Comparison of ENCODE assay signal across 22 cellular contexts in genomic region chr5:167821669-167822068, GRCh38.
"Had no signal": no experiment of that assay in that cellular context is flagged by ENCODE, and none has a peak within 500 bp of the region (broad histone marks: within the 10 kb centered on the region; RNA-seq: fewer than 3 reads in every experiment).

No MANE protein-coding gene starts in this region.

- H3K4me1 ChIP-seq: ascending aorta, breast epithelium, left ventricle myocardium inferior, spleen, upper lobe of left lung had no signal

- H3K27ac ChIP-seq: ascending aorta, hepatocyte, left ventricle myocardium inferior, spleen, upper lobe of left lung had no signal

- H3K4me2 ChIP-seq: hepatocyte had no signal

- H3K4me1 Mint-ChIP-seq: activated T-helper 17 cell treated with anti-CD3 and anti-CD28 coated beads, Interleukin-2, amount 50 U/mL, for 72 hours; immature natural killer cell had no signal

- H3K9me3 ChIP-seq: ascending aorta, breast epithelium, left ventricle myocardium inferior, spleen, upper lobe of left lung had no signal

- H3K4me3 Mint-ChIP-seq: activated T-cell treated with anti-CD3 and anti-CD28 coated beads, Interleukin-2, amount 50 U/mL, for 24 hours; activated T-helper 17 cell treated with anti-CD3 and anti-CD28 coated beads, Interleukin-2, amount 50 U/mL, for 72 hours; immature natural killer cell; natural killer cell treated with Interleukin-12 subunit alpha and Interleukin-12 subunit beta and Interleukin-15 and Interleukin-18, amount 100 ng/mL, for 72 hours had no signal

- H3K27ac Mint-ChIP-seq: activated naive CD4-positive, alpha-beta T cell treated with anti-CD3 and anti-CD28 coated beads, Interleukin-2, amount 50 U/mL, for 72 hours; activated T-cell treated with anti-CD3 and anti-CD28 coated beads, Interleukin-2, amount 50 U/mL, for 24 hours; activated T-helper 17 cell treated with anti-CD3 and anti-CD28 coated beads, Interleukin-2, amount 50 U/mL, for 72 hours; immature natural killer cell; natural killer cell treated with Interleukin-12 subunit alpha and Interleukin-12 subunit beta and Interleukin-15 and Interleukin-18, amount 100 ng/mL, for 72 hours had no signal

- H3K79me2 ChIP-seq: hepatocyte had no signal

- H3K27me3 ChIP-seq: ascending aorta, breast epithelium, hepatocyte, spleen, upper lobe of left lung had no signal

- ATAC-seq: activated naive CD4-positive, alpha-beta T cell treated with anti-CD3 and anti-CD28 coated beads, Interleukin-2, amount 50 U/mL, for 72 hours; activated T-helper 17 cell treated with anti-CD3 and anti-CD28 coated beads, Interleukin-2, amount 50 U/mL, for 72 hours; natural killer cell treated with Interleukin-12 subunit alpha and Interleukin-12 subunit beta and Interleukin-15 and Interleukin-18, amount 100 ng/mL, for 72 hours had no signal

- H3K36me3 ChIP-seq: ascending aorta, breast epithelium, left ventricle myocardium inferior, spleen, upper lobe of left lung had no signal

- DNase-seq: activated CD4-positive, alpha-beta T cell treated with anti-CD3 and anti-CD28 coated beads for 1 hour; activated T-cell treated with anti-CD3 and anti-CD28 coated beads, Interleukin-2, amount 50 U/mL, for 24 hours; cortex of kidney; erythroblast; foreskin melanocyte; glutamatergic neuron; immature natural killer cell; kidney glomerular epithelial cell; left ventricle myocardium inferior; nucleus accumbens; posterior cingulate gyrus; spleen; stimulated activated CD4-positive, alpha-beta T cell treated with anti-CD3 and anti-CD28 coated beads, Interleukin-4, amount 100 ng/mL, for 1 hour; stimulated activated naive CD4-positive, alpha-beta T cell; T-helper 9 cell; upper lobe of left lung had no signal

- H2AFZ ChIP-seq: hepatocyte had no signal

- H3K4me3 ChIP-seq: ascending aorta, hepatocyte, left ventricle myocardium inferior, spleen, upper lobe of left lung had no signal

- H3K27me3 Mint-ChIP-seq: natural killer cell treated with Interleukin-12 subunit alpha and Interleukin-12 subunit beta and Interleukin-15 and Interleukin-18, amount 100 ng/mL, for 72 hours had no signal

- H3K9me3 Mint-ChIP-seq: activated naive CD4-positive, alpha-beta T cell treated with anti-CD3 and anti-CD28 coated beads, Interleukin-2, amount 50 U/mL, for 72 hours; activated T-cell treated with anti-CD3 and anti-CD28 coated beads, Interleukin-2, amount 50 U/mL, for 24 hours; activated T-helper 17 cell treated with anti-CD3 and anti-CD28 coated beads, Interleukin-2, amount 50 U/mL, for 72 hours had no signal

- H3K36me3 Mint-ChIP-seq: activated naive CD4-positive, alpha-beta T cell treated with anti-CD3 and anti-CD28 coated beads, Interleukin-2, amount 50 U/mL, for 72 hours; immature natural killer cell; natural killer cell treated with Interleukin-12 subunit alpha and Interleukin-12 subunit beta and Interleukin-15 and Interleukin-18, amount 100 ng/mL, for 72 hours had no signal
